8 cellular contexts compared by ENCODE assay signal in genomic region chr2:97663626-97663961, GRCh38. TPM values are rescaled to one million over a fixed set of nuclear protein-coding genes. Genes with fewer than 3 reads are reported as not detected.
DNase-seq lines count a peak whose midpoint lies in the region; ATAC-seq and TF ChIP-seq lines count a peak whose summit lies in the region.

No MANE protein-coding gene starts in this region.

- H4K20me1 ChIP-seq in neural progenitor cell (ENCODE audit: low read depth), result peaks cover 34% of the 10 kb centered on the region

- no peaks in the 10 kb centered on the region for H3K36me3 ChIP-seq in neural progenitor cell

- no peaks in the 10 kb centered on the region for H3K27me3 ChIP-seq in neural progenitor cell

- no peaks in the 10 kb centered on the region for H3K4me1 Mint-ChIP-seq in Calu3 (ENCODE audit: low read depth, unreplicated experiment)
- H3K4me1 Mint-ChIP-seq in IgD-negative memory B cell, result peaks cover 19 to 22% (median 21%) of the 10 kb centered on the region in 3 donors
- peaks cover 24% of the 10 kb centered on the region for H3K4me1 Mint-ChIP-seq in neural progenitor cell

- peaks cover 17% of the 10 kb centered on the region for H3K4me1 ChIP-seq in neural progenitor cell

- H3K4me3 Mint-ChIP-seq in Calu3 (ENCODE audit: low read depth, unreplicated experiment) (peak overlapping the region; percentile 89), IgD-negative memory B cell (peak overlapping the region; percentile 94 to 100 (median 96)), neural progenitor cell (peak overlapping the region; percentile 90)

- TF ChIP-seq CTCF in Calu3 (IDR thresholded peaks at IDR 0.05; ENCODE audit: unreplicated experiment) (no peak), coronary artery (IDR thresholded peaks at IDR 0.05) (no peak), neural progenitor cell (IDR thresholded peaks at IDR 0.05) (no peak)

- H3K9me3 Mint-ChIP-seq in Calu3 (ENCODE audit: low read depth, unreplicated experiment) (no peaks in the 10 kb centered on the region), IgD-negative memory B cell (no peaks in the 10 kb centered on the region), neural progenitor cell (no peaks in the 10 kb centered on the region)

- H3K4me2 ChIP-seq in neural progenitor cell, result peak overlapping the region; percentile 95

- intact Hi-C loops in Calu3 (cut with micrococcal nuclease; ENCODE audit: unreplicated experiment) (no loop called here), posterior vena cava (cut with DNase I) (no loop called here)

- CTCF ChIA-PET in Calu3 (lab: Charles Lee), result interaction anchor here (1.1 to 2.8 kb wide), 3 partner anchors 18 to 73 kb away, joined by 9 to 21 read pairs (median 9); partner anchors contain the start of gene COX5B

- H3K79me2 ChIP-seq in neural progenitor cell (ENCODE audit: low read depth), result peaks cover 29% of the 10 kb centered on the region

- H3F3A ChIP-seq in neural progenitor cell (ENCODE audit: low read depth), result peaks cover 30% of the 10 kb centered on the region

- no peak for ATAC-seq in GM21423 (IDR thresholded peaks at IDR 0.05; ENCODE audit: unreplicated experiment)

- no TSS peak for BruUV-seq in Calu3 (replicated peaks; lab: Mats Ljungman, UMichigan)

- no peaks in the 10 kb centered on the region for H3K9me3 ChIP-seq in neural progenitor cell (ENCODE audit: low read depth)

- H2AFZ ChIP-seq in neural progenitor cell (replicated peaks), result peak overlapping the region; percentile 71

- peak overlapping the region; percentile 95 for H3K4me3 ChIP-seq in coronary artery
- peak overlapping the region; percentile 69 for H3K4me3 ChIP-seq in neural progenitor cell

- peak overlapping the region; percentile 69 for H3K9ac ChIP-seq in neural progenitor cell

- H3K36me3 Mint-ChIP-seq in Calu3 (ENCODE audit: insufficient read depth, unreplicated experiment) (peaks cover 23% of the 10 kb centered on the region), IgD-negative memory B cell (no peaks in the 10 kb centered on the region), neural progenitor cell (no peaks in the 10 kb centered on the region)

- peak overlapping the region; percentile 96 to 99 for H3K27ac ChIP-seq in coronary artery
- peak overlapping the region; percentile 82 for H3K27ac ChIP-seq in neural progenitor cell

- H3K27me3 Mint-ChIP-seq in Calu3 (ENCODE audit: unreplicated experiment) (no peaks in the 10 kb centered on the region), IgD-negative memory B cell (no peaks in the 10 kb centered on the region), neural progenitor cell (ENCODE audit: insufficient read depth, low read depth) (peaks cover 3% of the 10 kb centered on the region)

- H3K27ac Mint-ChIP-seq in Calu3 (ENCODE audit: unreplicated experiment), result peak overlapping the region; percentile 97
- H3K27ac Mint-ChIP-seq in IgD-negative memory B cell, result peak overlapping the region in 2 of 3 donors; percentile 96 to 99
- no peak overlapping the region for H3K27ac Mint-ChIP-seq in neural progenitor cell

- DNase-seq in Calu3, result no peak
- DNase-seq in coronary artery (ENCODE audit: low spot score), result no peak
- DNase-seq in neural progenitor cell (ENCODE audit: low spot score), result no peak
- no peak for DNase-seq in stimulated activated CD4-positive, alpha-beta T cell treated with anti-CD3 and anti-CD28 coated beads, Interleukin-15, amount 100 ng/mL, for 24 hours
- no peak for DNase-seq in HuH-7 (ENCODE audit: low spot score)
- no peak for DNase-seq in posterior vena cava (ENCODE audit: low spot score)

RNA-seq across cellular contexts. Expression of gene ACTR1B, which starts 0.2 kb away (rescaled TPM):
- total RNA-seq in Calu3 (2022) (48.7 and 49.1 TPM in 2 replicates), neural progenitor cell (ENCODE audit: low replicate concordance) (42.9 and 73.2 TPM in 2 replicates), posterior vena cava (10 to 100 TPM; 45.3 to 61.1 TPM)
- 11.3 TPM for polyA plus RNA-seq in IgD-negative memory B cell

RNA-seq across cellular contexts. Expression of gene C2orf92, which starts 5.9 kb away (rescaled TPM):
- total RNA-seq in Calu3 (2022) (6.9 and 8.4 TPM in 2 replicates), neural progenitor cell (ENCODE audit: low replicate concordance) (3.3 and 6.2 TPM in 2 replicates), posterior vena cava (1 to 10 TPM; 5.1 to 7.1 TPM)
- polyA plus RNA-seq in IgD-negative memory B cell, result 1.4 TPM

RNA-seq across cellular contexts. Expression of gene COX5B, which starts 17.7 kb away (rescaled TPM):
- total RNA-seq in Calu3 (2022) (196 and 198 TPM in 2 replicates), neural progenitor cell (ENCODE audit: low replicate concordance) (148 and 181 TPM in 2 replicates), posterior vena cava (100 to 1,000 TPM; 141 to 174 TPM)
- polyA plus RNA-seq in IgD-negative memory B cell, result 373 TPM

RNA-seq across cellular contexts. Expression of gene ZAP70, which starts 49.8 kb away (rescaled TPM):
- total RNA-seq in Calu3 (2022) (not detected in 2 replicates), neural progenitor cell (ENCODE audit: low replicate concordance) (0.37 TPM in 1 of 2 replicates, not detected in the other), posterior vena cava (1 to 10 TPM; 2.4 to 2.8 TPM)
- polyA plus RNA-seq in IgD-negative memory B cell, result 4.6 TPM
